In genomic region chr17:39662551-39663339, GRCh38 we compare ENCODE assay signal across 1 cellular context.
TF ChIP-seq lines count a peak whose summit lies in the region.

No MANE protein-coding gene starts in this region.

TF ChIP-seq in K562, 482 proteins besides CTCF, POLR2A, EP300 and RAD21:
- TF ChIP-seq ZBTB7A (IDR thresholded peaks at IDR 0.05; ENCODE audit: borderline replicate concordance, control insufficient read depth, low read depth, low read length) = 0 out of 2 replicates have a peak, but pooled peaks have one; percentile 20
- TF ChIP-seq ZNF79 (CRISPR knock-in tag; IDR thresholded peaks at IDR 0.05; ENCODE audit: low read depth) = no peak
- no peak for TF ChIP-seq HMGN3 (IDR thresholded peaks at IDR 0.05; ENCODE audit: borderline replicate concordance, extremely low read depth, insufficient read length, low read depth, low read length)
- TF ChIP-seq DACH1 (IDR thresholded peaks at IDR 0.05; ENCODE audit: partially characterized antibody) = no peak
- peak; percentile 53; the same call in 1 of the 2 replicates for TF ChIP-seq POLR2G (IDR thresholded peaks at IDR 0.05; ENCODE audit: low read depth, low read length)
- TF ChIP-seq ZNF77 (CRISPR knock-in tag; IDR thresholded peaks at IDR 0.05) = no peak
- TF ChIP-seq SMARCB1 (IDR thresholded peaks at IDR 0.05; ENCODE audit: insufficient read length, low read depth) = no peak
- no peak for TF ChIP-seq NR3C1 (CRISPR knock-in tag; IDR thresholded peaks at IDR 0.05)
